9 cellular contexts compared by ENCODE assay signal in genomic region chr22:27133951-27134664, GRCh38.
DNase-seq lines count a peak whose midpoint lies in the region; ATAC-seq and TF ChIP-seq lines count a peak whose summit lies in the region.
"Had no signal": no experiment of that assay in that cellular context is flagged by ENCODE, and none has a peak within 500 bp of the region (broad histone marks: within the 10 kb centered on the region; RNA-seq: fewer than 3 reads in every experiment).

No MANE protein-coding gene starts in this region.

- H3K4me3 ChIP-seq in heart left ventricle = no peak overlapping the region
- H3K4me3 ChIP-seq in tibial artery = no peak overlapping the region
- no peak overlapping the region for H3K4me3 ChIP-seq in coronary artery
- H3K4me3 ChIP-seq: SK-N-MC had no signal

- 74 to 82% (median 76%) methylated on average over 12 of the region's 12 CpGs for WGBS in heart left ventricle, 4 donors

- no peak for TF ChIP-seq POLR2A in heart left ventricle (IDR thresholded peaks at IDR 0.05)

- no peak overlapping the region for H3K4me3 Mint-ChIP-seq in T-helper 1 cell treated with Interleukin-12 subunit alpha and Interleukin-12 subunit beta and Interleukin-4 antibody, amounts not matched to agents 30 μg/mL and 1 μg/mL, for 36 hours

- H3K27me3 ChIP-seq in heart left ventricle = peaks cover 0 to 23% (median 5%) of the 10 kb centered on the region in 9 donors
- H3K27me3 ChIP-seq in tibial artery = no peaks in the 10 kb centered on the region

- intact Hi-C loops in heart left ventricle (cut with DNase I) (no loop called here), tibial artery (cut with DNase I; ENCODE audit: low total_unique reads) (no loop called here)

- no peak for TF ChIP-seq CTCF in heart left ventricle (IDR thresholded peaks at IDR 0.05)
- no peak for TF ChIP-seq CTCF in tibial artery (IDR thresholded peaks at IDR 0.05)
- TF ChIP-seq CTCF in coronary artery (IDR thresholded peaks at IDR 0.05) = no peak

- H3K36me3 ChIP-seq in heart left ventricle = no peaks in the 10 kb centered on the region
- H3K36me3 ChIP-seq in tibial artery = no peaks in the 10 kb centered on the region

- H3K9me3 ChIP-seq in heart left ventricle = peaks cover 0 to 9% (median 2%) of the 10 kb centered on the region in 12 donors
- peaks cover 0 to 8% (median 6%) of the 10 kb centered on the region in 3 donors for H3K9me3 ChIP-seq in tibial artery

- H3K27me3 Mint-ChIP-seq in T-helper 1 cell treated with Interleukin-12 subunit alpha and Interleukin-12 subunit beta and Interleukin-4 antibody, amounts not matched to agents 30 μg/mL and 1 μg/mL, for 36 hours (ENCODE audit: low read depth) = peaks cover 10% of the 10 kb centered on the region

- H3K36me3 Mint-ChIP-seq in activated naive CD4-positive, alpha-beta T cell treated with anti-CD3 and anti-CD28 coated beads, Interleukin-2, amount 50 U/mL, for 72 hours = peaks cover 0 to 6% of the 10 kb centered on the region in 2 donors
- no peaks in the 10 kb centered on the region for H3K36me3 Mint-ChIP-seq in T-helper 1 cell treated with Interleukin-12 subunit alpha and Interleukin-12 subunit beta and Interleukin-4 antibody, amounts not matched to agents 30 μg/mL and 1 μg/mL, for 36 hours (ENCODE audit: low read depth)

- DNase-seq in activated naive CD4-positive, alpha-beta T cell treated with anti-CD3 and anti-CD28 coated beads, Interleukin-2, amount 50 U/mL, for 72 hours (ENCODE audit: low spot score in 2 of 2) = peak in 1 of 2 donors; percentile 47
- no peak for DNase-seq in activated naive CD4-positive, alpha-beta T cell treated with Interleukin-2 at 50 U/mL for 16 hours
- DNase-seq in heart left ventricle (peak in 2 of 5 donors; percentile 45 to 48), tibial artery (peak; percentile 74 to 77), putamen (ENCODE audit: low spot score) (no peak), coronary artery (ENCODE audit: low spot score) (no peak)

- ATAC-seq in activated naive CD4-positive, alpha-beta T cell treated with anti-CD3 and anti-CD28 coated beads, Interleukin-2, amount 50 U/mL, for 72 hours = peak; percentile 98 to 99
- ATAC-seq in heart left ventricle (peak in 3 of 4 donors; percentile 65 to 90 (median 88)), HG02610 (IDR thresholded peaks at IDR 0.05; ENCODE audit: unreplicated experiment) (no peak)

- peaks cover 7% of the 10 kb centered on the region for H3K4me1 Mint-ChIP-seq in T-helper 1 cell treated with Interleukin-12 subunit alpha and Interleukin-12 subunit beta and Interleukin-4 antibody, amounts not matched to agents 30 μg/mL and 1 μg/mL, for 36 hours (ENCODE audit: low read depth)

- peaks cover 0 to 32% (median 0%) of the 10 kb centered on the region in 12 donors for H3K4me1 ChIP-seq in heart left ventricle
- H3K4me1 ChIP-seq in tibial artery = peaks cover 0 to 34% (median 6%) of the 10 kb centered on the region in 4 donors

- H3K9me3 Mint-ChIP-seq in activated naive CD4-positive, alpha-beta T cell treated with anti-CD3 and anti-CD28 coated beads, Interleukin-2, amount 50 U/mL, for 72 hours = peaks cover 0 to 7% of the 10 kb centered on the region in 2 donors
- H3K9me3 Mint-ChIP-seq in T-helper 1 cell treated with Interleukin-12 subunit alpha and Interleukin-12 subunit beta and Interleukin-4 antibody, amounts not matched to agents 30 μg/mL and 1 μg/mL, for 36 hours = peaks cover 9% of the 10 kb centered on the region

- H3K27ac Mint-ChIP-seq in activated naive CD4-positive, alpha-beta T cell treated with anti-CD3 and anti-CD28 coated beads, Interleukin-2, amount 50 U/mL, for 72 hours = no peak overlapping the region
- H3K27ac Mint-ChIP-seq in T-helper 1 cell treated with Interleukin-12 subunit alpha and Interleukin-12 subunit beta and Interleukin-4 antibody, amounts not matched to agents 30 μg/mL and 1 μg/mL, for 36 hours = peak overlapping the region; percentile 26

- H3K27ac ChIP-seq in heart left ventricle (peak overlapping the region in 1 of 12 donors; percentile 76), tibial artery (no peak overlapping the region), coronary artery (peak overlapping the region in 1 of 2 donors; percentile 33)
- H3K27ac ChIP-seq: SK-N-MC had no signal

Comparison
In these comparisons a context has a peak if more than half of its experiments do, and no peak if none do; other contexts are left out.
1. DNase-seq: peak in tibial artery (2 of 2); none in activated naive CD4-positive, alpha-beta T cell treated with Interleukin-2 at 50 U/mL for 16 hours (single experiment), putamen (single experiment) and coronary artery (single experiment).